Comparison of ENCODE assay signal across 8 cellular contexts in genomic region chr19:42440357-42441046, GRCh38. TPM values are rescaled to one million over a fixed set of nuclear protein-coding genes. Genes with fewer than 3 reads are reported as not detected.
DNase-seq lines count a peak whose midpoint lies in the region; ATAC-seq and TF ChIP-seq lines count a peak whose summit lies in the region.

No MANE protein-coding gene starts in this region.

- DNase-seq in CD14-positive monocyte (ENCODE audit: low spot score) (peak; percentile 63), H7 (peak; percentile 74), OCI-M2 (lab: John Stamatoyannopoulos, UW; ENCODE audit: unreplicated experiment) (peak; percentile 7), fibroblast of lung (ENCODE audit: low read depth in 2 of 2) (peak; percentile 49 to 73), neural progenitor cell (ENCODE audit: low spot score) (peak; percentile 85), suprapubic skin (ENCODE audit: low spot score in 2 of 2) (peak in 1 of 2 donors; percentile 81)
- peak; percentile 87 for DNase-seq in activated T-cell treated with anti-CD3 and anti-CD28 coated beads, Interleukin-2, amount 50 U/mL, for 24 hours

- peak; percentile 95 for TF ChIP-seq CTCF in CD14-positive monocyte (IDR thresholded peaks at IDR 0.05)
- peak; percentile 87 to 92 for TF ChIP-seq CTCF in fibroblast of lung (conservative IDR thresholded peaks at IDR 0.05 in 1 of 2, IDR thresholded peaks at IDR 0.05 in 1 of 2; ENCODE audit: low read depth in 1 of 2, low read length in 2 of 2)
- peak; percentile 99 for TF ChIP-seq CTCF in neural progenitor cell (IDR thresholded peaks at IDR 0.05)
- peak; percentile 73 to 86 for TF ChIP-seq CTCF in suprapubic skin (IDR thresholded peaks at IDR 0.05)

- WGBS in suprapubic skin, result 26% methylated on average over 16 of the region's 16 CpGs

- H3K4me1 Mint-ChIP-seq in CD14-positive monocyte, result peaks cover 15% of the 10 kb centered on the region
- H3K4me1 Mint-ChIP-seq in activated T-cell treated with anti-CD3 and anti-CD28 coated beads, Interleukin-2, amount 50 U/mL, for 24 hours (ENCODE audit: low read depth), result peaks cover 40% of the 10 kb centered on the region
- H3K4me1 Mint-ChIP-seq in neural progenitor cell, result peaks cover 8% of the 10 kb centered on the region

- H4K20me1 ChIP-seq in fibroblast of lung (ENCODE audit: control insufficient read depth, extremely low read depth, insufficient read depth, low read length) (no peaks in the 10 kb centered on the region), neural progenitor cell (ENCODE audit: low read depth) (peaks cover 3% of the 10 kb centered on the region)

- H3K4me3 Mint-ChIP-seq in CD14-positive monocyte (peak overlapping the region in 1 of 2 donors; percentile 60), neural progenitor cell (no peak overlapping the region)
- H3K4me3 Mint-ChIP-seq in activated T-cell treated with anti-CD3 and anti-CD28 coated beads, Interleukin-2, amount 50 U/mL, for 24 hours, result no peak overlapping the region

- H3K9ac ChIP-seq in fibroblast of lung (ENCODE audit: insufficient read depth, low read length), result no peak overlapping the region
- H3K9ac ChIP-seq in neural progenitor cell, result no peak overlapping the region

- intact Hi-C loops in CD14-positive monocyte (cut with micrococcal nuclease), result no loop called here

- H3K27me3 Mint-ChIP-seq in CD14-positive monocyte (ENCODE audit: low read depth in 3 of 3), result peaks cover 7 to 14% (median 7%) of the 10 kb centered on the region in 3 donors
- H3K27me3 Mint-ChIP-seq in activated T-cell treated with anti-CD3 and anti-CD28 coated beads, Interleukin-2, amount 50 U/mL, for 24 hours, result no peaks in the 10 kb centered on the region
- peaks cover 5% of the 10 kb centered on the region for H3K27me3 Mint-ChIP-seq in neural progenitor cell (ENCODE audit: insufficient read depth, low read depth)

- H3F3A ChIP-seq in neural progenitor cell (ENCODE audit: low read depth), result peaks cover 5% of the 10 kb centered on the region

- H3K4me1 ChIP-seq in fibroblast of lung (ENCODE audit: control insufficient read depth, extremely low read depth, insufficient read depth, low read length), result no peaks in the 10 kb centered on the region
- peaks cover 7% of the 10 kb centered on the region for H3K4me1 ChIP-seq in neural progenitor cell
- H3K4me1 ChIP-seq in suprapubic skin, result peaks cover 25% of the 10 kb centered on the region

- H3K4me3 ChIP-seq in H7 (ENCODE audit: insufficient read depth, low read depth, low read length) (no peak overlapping the region), fibroblast of lung (replicated peaks in 1 of 4; ENCODE audit: control extremely low read depth in 1 of 4, insufficient read depth in 1 of 4, low read depth in 3 of 4, low read length in 4 of 4) (no peak overlapping the region), neural progenitor cell (no peak overlapping the region), suprapubic skin (no peak overlapping the region)

- TF ChIP-seq EP300 in suprapubic skin (IDR thresholded peaks at IDR 0.05), result no peak

- H3K9me3 Mint-ChIP-seq in CD14-positive monocyte (no peaks in the 10 kb centered on the region), neural progenitor cell (no peaks in the 10 kb centered on the region)
- no peaks in the 10 kb centered on the region for H3K9me3 Mint-ChIP-seq in activated T-cell treated with anti-CD3 and anti-CD28 coated beads, Interleukin-2, amount 50 U/mL, for 24 hours

- no peaks in the 10 kb centered on the region for H3K36me3 ChIP-seq in H7 (replicated peaks; ENCODE audit: control insufficient read depth, insufficient read depth, low read length)
- no peaks in the 10 kb centered on the region for H3K36me3 ChIP-seq in fibroblast of lung (ENCODE audit: control insufficient read depth, insufficient read depth, low read length)
- no peaks in the 10 kb centered on the region for H3K36me3 ChIP-seq in neural progenitor cell
- H3K36me3 ChIP-seq in suprapubic skin, result no peaks in the 10 kb centered on the region

- H3K27ac Mint-ChIP-seq in CD14-positive monocyte (no peak overlapping the region), neural progenitor cell (no peak overlapping the region)
- H3K27ac Mint-ChIP-seq in activated T-cell treated with anti-CD3 and anti-CD28 coated beads, Interleukin-2, amount 50 U/mL, for 24 hours, result no peak overlapping the region

- no peaks in the 10 kb centered on the region for H3K9me3 ChIP-seq in fibroblast of lung (ENCODE audit: control insufficient read depth, insufficient read depth, low read depth, low read length)
- H3K9me3 ChIP-seq in neural progenitor cell (ENCODE audit: low read depth), result no peaks in the 10 kb centered on the region
- H3K9me3 ChIP-seq in suprapubic skin, result no peaks in the 10 kb centered on the region

- TF ChIP-seq POLR2A in suprapubic skin (IDR thresholded peaks at IDR 0.05), result no peak

- ATAC-seq in GM21367 (IDR thresholded peaks at IDR 0.05; ENCODE audit: unreplicated experiment), result no peak

- no peaks in the 10 kb centered on the region for H3K79me2 ChIP-seq in fibroblast of lung (ENCODE audit: control insufficient read depth, insufficient read depth, low read length)
- no peaks in the 10 kb centered on the region for H3K79me2 ChIP-seq in neural progenitor cell (ENCODE audit: low read depth)

- H3K27me3 ChIP-seq in H7 (ENCODE audit: control insufficient read depth, insufficient read depth, low read length) (peaks cover 4% of the 10 kb centered on the region; the same call in 1 of the 2 replicates), fibroblast of lung (ENCODE audit: control insufficient read depth, insufficient read depth, low read length) (peaks cover 5% of the 10 kb centered on the region), neural progenitor cell (no peaks in the 10 kb centered on the region), suprapubic skin (no peaks in the 10 kb centered on the region)

- H3K27ac ChIP-seq in fibroblast of lung (ENCODE audit: insufficient read depth, low read length) (no peak overlapping the region), neural progenitor cell (no peak overlapping the region), suprapubic skin (peak overlapping the region; percentile 5)

- H3K36me3 Mint-ChIP-seq in CD14-positive monocyte, result no peaks in the 10 kb centered on the region
- no peaks in the 10 kb centered on the region for H3K36me3 Mint-ChIP-seq in activated T-cell treated with anti-CD3 and anti-CD28 coated beads, Interleukin-2, amount 50 U/mL, for 24 hours (ENCODE audit: low read depth)
- H3K36me3 Mint-ChIP-seq in neural progenitor cell, result no peaks in the 10 kb centered on the region

- no peak overlapping the region for H3K4me2 ChIP-seq in fibroblast of lung (ENCODE audit: extremely low read depth, insufficient read depth, low read length)
- H3K4me2 ChIP-seq in neural progenitor cell, result no peak overlapping the region

- no peak overlapping the region for H2AFZ ChIP-seq in fibroblast of lung (ENCODE audit: low read length)
- H2AFZ ChIP-seq in neural progenitor cell (replicated peaks), result no peak overlapping the region

RNA-seq across cellular contexts. Expression of gene CXCL17, which starts 2.2 kb away (rescaled TPM):
- polyA plus RNA-seq in CD14-positive monocyte, result not detected
- not detected in 2 replicates for total RNA-seq in H7 (2014; rRNA removed; shearing (Covaris generic))
- not detected in 2 replicates for total RNA-seq in fibroblast of lung
- not detected in 2 replicates for polyA plus RNA-seq in fibroblast of lung
- not detected in 2 replicates for polyA plus RNA-seq in fibroblast of lung (2012)
- not detected in 2 replicates for polyA minus RNA-seq in fibroblast of lung (ENCODE audit: low replicate concordance)
- 0.12 TPM in 1 of 2 replicates, not detected in the other for total RNA-seq in neural progenitor cell (ENCODE audit: low replicate concordance)
- under 1 TPM in 1 of 4 donors, not detected in 3; 0.55 TPM for total RNA-seq in suprapubic skin

RNA-seq across cellular contexts. Expression of gene LIPE, which starts 13.3 kb away (rescaled TPM):
- polyA plus RNA-seq in CD14-positive monocyte (not detected), fibroblast of lung (1.1 and 2.7 TPM in 2 replicates)
- total RNA-seq in H7 (2014; rRNA removed; shearing (Covaris generic)), result 7.5 and 8.2 TPM in 2 replicates
- total RNA-seq in fibroblast of lung (0.51 and 1.7 TPM in 2 replicates), neural progenitor cell (ENCODE audit: low replicate concordance) (3.5 and 5.0 TPM in 2 replicates), suprapubic skin (10 to 100 TPM; 33.9 to 82.6 (median 51.5) TPM)
- polyA plus RNA-seq in fibroblast of lung (2012), result 1.8 and 6.1 TPM in 2 replicates
- 3.8 and 9.6 TPM in 2 replicates for polyA minus RNA-seq in fibroblast of lung (ENCODE audit: low replicate concordance)

RNA-seq across cellular contexts. Expression of gene CNFN, which starts 50.4 kb away (rescaled TPM):
- 1 to 10 TPM; 3.4 to 6.4 TPM for polyA plus RNA-seq in CD14-positive monocyte
- 7.8 and 11.5 TPM in 2 replicates for total RNA-seq in H7 (2014; rRNA removed; shearing (Covaris generic))
- not detected in 2 replicates for total RNA-seq in fibroblast of lung
- not detected in 2 replicates for polyA plus RNA-seq in fibroblast of lung
- polyA plus RNA-seq in fibroblast of lung (2012), result 0.31 and 0.36 TPM in 2 replicates
- not detected in 2 replicates for polyA minus RNA-seq in fibroblast of lung (ENCODE audit: low replicate concordance)
- 2.9 and 3.2 TPM in 2 replicates for total RNA-seq in neural progenitor cell (ENCODE audit: low replicate concordance)
- total RNA-seq in suprapubic skin, result 100 to 1,000 TPM in 3 of 4 donors, 10 to 100 TPM in 1; 52.9 to 364 (median 353) TPM
